Comparison of ENCODE assay signal across 16 cellular contexts in genomic region chr19:14509382-14509781, GRCh38. TPM values are rescaled to one million over a fixed set of nuclear protein-coding genes. Genes with fewer than 3 reads are reported as not detected.
A peak's percentile ranks its signal among the peaks of the same experiment; 100 is the strongest.
DNase-seq lines count a peak whose midpoint lies in the region; ATAC-seq and TF ChIP-seq lines count a peak whose summit lies in the region.
"Had no signal": no experiment of that assay in that cellular context is flagged by ENCODE, and none has a peak within 500 bp of the region (broad histone marks: within the 10 kb centered on the region; RNA-seq: fewer than 3 reads in every experiment).

No MANE protein-coding gene starts in this region.

- no peak for TF ChIP-seq CTCF in hepatocyte (IDR thresholded peaks at IDR 0.05; ENCODE audit: poor library complexity)
- no peak for TF ChIP-seq CTCF in upper lobe of left lung (IDR thresholded peaks at IDR 0.05)

- no peak overlapping the region for H3K4me2 ChIP-seq in hepatocyte

- H3K36me3 ChIP-seq in hepatocyte (replicated peaks; ENCODE audit: insufficient read depth, low read depth) = no peaks in the 10 kb centered on the region
- peaks cover 0 to 11% (median 5%) of the 10 kb centered on the region in 4 donors for H3K36me3 ChIP-seq in upper lobe of left lung

- no peak overlapping the region for H2AFZ ChIP-seq in hepatocyte

- no peaks in the 10 kb centered on the region for H3K27me3 Mint-ChIP-seq in activated naive CD8-positive, alpha-beta T cell
- H3K27me3 Mint-ChIP-seq in activated naive CD8-positive, alpha-beta T cell treated with anti-CD3 and anti-CD28 coated beads, Interleukin-2, amount 50 U/mL, for 24 hours = no peaks in the 10 kb centered on the region
- no peaks in the 10 kb centered on the region for H3K27me3 Mint-ChIP-seq in T-helper 17 cell

- WGBS in hepatocyte (ENCODE audit: low lambda C conversion rate, missing lambda C conversion rate) = 93% methylated on average over 4 of the region's 4 CpGs
- 75 to 78% methylated on average over 4 of the region's 4 CpGs for whole genome bisulfite sequencing in upper lobe of left lung, 2 donors

- peak overlapping the region; percentile 70 for H3K27ac Mint-ChIP-seq in activated naive CD8-positive, alpha-beta T cell
- no peak overlapping the region for H3K27ac Mint-ChIP-seq in activated naive CD8-positive, alpha-beta T cell treated with anti-CD3 and anti-CD28 coated beads, Interleukin-2, amount 50 U/mL, for 24 hours
- H3K27ac Mint-ChIP-seq in T-helper 17 cell = peak overlapping the region; percentile 62

- no peaks in the 10 kb centered on the region for H3K9me2 ChIP-seq in hepatocyte (replicated peaks; ENCODE audit: insufficient read depth)

- H3K27me3 ChIP-seq in hepatocyte = no peaks in the 10 kb centered on the region
- no peaks in the 10 kb centered on the region for H3K27me3 ChIP-seq in upper lobe of left lung
- H3K27me3 ChIP-seq: suprapubic skin had no signal

- DNase-seq in activated naive CD8-positive, alpha-beta T cell treated with anti-CD3 and anti-CD28 coated beads, Interleukin-2, amount 50 U/mL, for 24 hours = no peak
- DNase-seq in T-helper 17 cell = no peak
- no peak for DNase-seq in hepatocyte (ENCODE audit: low spot score)
- DNase-seq in upper lobe of left lung = no peak
- no peak for DNase-seq in T-helper 1 cell
- DNase-seq: activated CD4-positive, CD25-positive, alpha-beta regulatory T cell treated with anti-CD3 and anti-CD28 coated beads, Interleukin-2, amount 50 U/mL, for 72 hours; aorta; NCI-H2029; NCI-H526 treated with DMSO at 0.1 percent for 48 hours; SW 1271 had no signal

- H3K4me3 ChIP-seq in hepatocyte (no peak overlapping the region), upper lobe of left lung (no peak overlapping the region)
- H3K4me3 ChIP-seq: suprapubic skin had no signal

- H3K4me1 ChIP-seq in hepatocyte (ENCODE audit: insufficient read depth) (peaks cover 37% of the 10 kb centered on the region), upper lobe of left lung (peaks cover 26 to 73% (median 55%) of the 10 kb centered on the region in 4 donors)

- peaks cover 61% of the 10 kb centered on the region for H3K4me1 Mint-ChIP-seq in activated naive CD8-positive, alpha-beta T cell (ENCODE audit: low read depth)
- H3K4me1 Mint-ChIP-seq in activated naive CD8-positive, alpha-beta T cell treated with anti-CD3 and anti-CD28 coated beads, Interleukin-2, amount 50 U/mL, for 24 hours = peaks cover 54% of the 10 kb centered on the region
- peaks cover 34% of the 10 kb centered on the region for H3K4me1 Mint-ChIP-seq in T-helper 17 cell

- no peaks in the 10 kb centered on the region for H3K36me3 Mint-ChIP-seq in activated naive CD8-positive, alpha-beta T cell
- peaks cover 6% of the 10 kb centered on the region for H3K36me3 Mint-ChIP-seq in activated naive CD8-positive, alpha-beta T cell treated with anti-CD3 and anti-CD28 coated beads, Interleukin-2, amount 50 U/mL, for 24 hours (ENCODE audit: low read depth)
- H3K36me3 Mint-ChIP-seq in T-helper 17 cell (ENCODE audit: low read depth) = no peaks in the 10 kb centered on the region

- ATAC-seq in activated naive CD8-positive, alpha-beta T cell treated with anti-CD3 and anti-CD28 coated beads, Interleukin-2, amount 50 U/mL, for 24 hours = no peak
- ATAC-seq in T-helper 17 cell = no peak
- no peak for ATAC-seq in upper lobe of left lung (ENCODE audit: low FRiP score in 2 of 2)
- ATAC-seq in HG03354 (IDR thresholded peaks at IDR 0.05; ENCODE audit: poor library complexity, severe bottlenecking, unreplicated experiment) = no peak
- ATAC-seq in HG03135 (IDR thresholded peaks at IDR 0.05; ENCODE audit: unreplicated experiment) = no peak
- ATAC-seq: Panc1 had no signal

- no peak for TF ChIP-seq EP300 in upper lobe of left lung (IDR thresholded peaks at IDR 0.05)

- no peaks in the 10 kb centered on the region for H3K9me3 Mint-ChIP-seq in activated naive CD8-positive, alpha-beta T cell (ENCODE audit: low read depth)
- H3K9me3 Mint-ChIP-seq in activated naive CD8-positive, alpha-beta T cell treated with anti-CD3 and anti-CD28 coated beads, Interleukin-2, amount 50 U/mL, for 24 hours = no peaks in the 10 kb centered on the region

- H3K4me3 Mint-ChIP-seq in activated naive CD8-positive, alpha-beta T cell = no peak overlapping the region
- no peak overlapping the region for H3K4me3 Mint-ChIP-seq in activated naive CD8-positive, alpha-beta T cell treated with anti-CD3 and anti-CD28 coated beads, Interleukin-2, amount 50 U/mL, for 24 hours
- peak overlapping the region; percentile 28 for H3K4me3 Mint-ChIP-seq in T-helper 17 cell

- H3K9me3 ChIP-seq in T-helper 17 cell (ENCODE audit: control insufficient read depth, low read length, poor library complexity, severe bottlenecking) (no peaks in the 10 kb centered on the region), hepatocyte (ENCODE audit: low read depth) (no peaks in the 10 kb centered on the region), upper lobe of left lung (no peaks in the 10 kb centered on the region)
- H3K9me3 ChIP-seq: suprapubic skin had no signal

- H3K27ac ChIP-seq in hepatocyte = peak overlapping the region; percentile 81
- peak overlapping the region; percentile 83 to 86 (median 84) for H3K27ac ChIP-seq in upper lobe of left lung

- TF ChIP-seq POLR2A in upper lobe of left lung (IDR thresholded peaks at IDR 0.05) = no peak

- peaks cover 3% of the 10 kb centered on the region for H3K79me2 ChIP-seq in hepatocyte

- H4K20me1 ChIP-seq in hepatocyte (ENCODE audit: insufficient read depth, poor library complexity, severe bottlenecking) = peaks cover 5% of the 10 kb centered on the region

RNA-seq across cellular contexts. Expression of gene DNAJB1, which starts 8.8 kb away (rescaled TPM):
- 100 to 1,000 TPM; 483 to 558 TPM for total RNA-seq in T-helper 17 cell
- 104 and 112 TPM in 2 replicates for total RNA-seq in hepatocyte
- 179 and 185 TPM in 2 replicates for polyA plus RNA-seq in hepatocyte
- total RNA-seq in upper lobe of left lung = 100 to 1,000 TPM in 3 of 6 donors, 10 to 100 TPM in 3; 33.5 to 137 (median 101) TPM

RNA-seq across cellular contexts. Expression of gene GIPC1, which starts 13.5 kb away (rescaled TPM):
- total RNA-seq in T-helper 17 cell = 10 to 100 TPM; 34.8 to 38.6 TPM
- 102 and 127 TPM in 2 replicates for total RNA-seq in hepatocyte
- polyA plus RNA-seq in hepatocyte = 186 and 201 TPM in 2 replicates
- total RNA-seq in upper lobe of left lung = 100 to 1,000 TPM; 103 to 283 (median 152) TPM

RNA-seq across cellular contexts. Expression of gene TECR, which starts 20.0 kb away (rescaled TPM):
- total RNA-seq in T-helper 17 cell = 100 to 1,000 TPM; 111 to 125 TPM
- total RNA-seq in hepatocyte = 65.3 and 102 TPM in 2 replicates
- 366 and 370 TPM in 2 replicates for polyA plus RNA-seq in hepatocyte
- 100 to 1,000 TPM in 2 of 6 donors, 10 to 100 TPM in 4; 54.0 to 124 (median 80.6) TPM for total RNA-seq in upper lobe of left lung

RNA-seq across cellular contexts. Expression of gene PTGER1, which starts 34.2 kb away (rescaled TPM):
- not detected for total RNA-seq in T-helper 17 cell
- 0.60 and 2.8 TPM in 2 replicates for total RNA-seq in hepatocyte
- polyA plus RNA-seq in hepatocyte = 3.5 and 7.6 TPM in 2 replicates
- total RNA-seq in upper lobe of left lung = 1 to 10 TPM in 2 of 6 donors, under 1 TPM in 1, not detected in 3; 0.59 to 3.9 (median 1.7) TPM
- total RNA-seq: myocyte had no signal
- polyA plus RNA-seq: aorta had no signal
